In the genomic region with DNA sequence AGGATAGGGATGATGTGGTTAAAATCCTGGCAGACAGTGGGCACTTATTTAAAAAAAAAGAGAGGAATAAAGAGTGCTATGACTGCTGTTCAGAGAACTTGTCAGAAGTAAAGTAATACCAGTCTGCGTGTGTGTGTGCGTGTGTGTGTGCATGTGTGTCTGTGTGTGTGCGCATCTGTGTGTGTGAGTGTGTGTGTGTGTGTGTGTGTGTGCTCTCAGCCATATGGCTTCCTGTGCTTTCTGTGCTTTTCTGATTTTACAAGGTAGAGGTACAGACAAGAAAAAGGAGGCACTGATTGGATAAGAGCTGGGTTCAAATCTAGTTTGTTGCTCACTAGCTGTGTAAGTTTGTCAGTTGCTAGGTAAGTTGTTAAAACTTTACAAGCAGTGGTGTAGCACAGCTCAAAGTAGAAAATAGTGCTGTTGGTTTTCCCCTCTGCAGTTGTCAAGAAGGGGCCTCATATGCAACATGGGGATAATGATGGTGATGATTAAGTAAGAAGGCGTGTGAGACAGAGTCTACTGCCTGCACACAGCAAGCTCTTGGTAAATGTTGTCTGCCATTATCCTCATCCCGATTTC, we compare ENCODE assay signal across 9 cellular contexts.
DNase-seq lines count a peak whose midpoint lies in the region; ATAC-seq and TF ChIP-seq lines count a peak whose summit lies in the region.
"Had no signal": no experiment of that assay in that cellular context is flagged by ENCODE, and none has a peak within 500 bp of the region (broad histone marks: within the 10 kb centered on the region; RNA-seq: fewer than 3 reads in every experiment).

No MANE protein-coding gene starts in this region.

- peak in 1 of 2 donors; percentile 18 for ATAC-seq in natural killer cell treated with Interleukin-12 subunit alpha and Interleukin-12 subunit beta and Interleukin-15 and Interleukin-18, amount 100 ng/mL, for 72 hours
- ATAC-seq in natural killer cell (no peak), GM18861 (IDR thresholded peaks at IDR 0.05; ENCODE audit: unreplicated experiment) (no peak)
- ATAC-seq: Right ventricle myocardium inferior had no signal

- no peak overlapping the region for H3K4me3 ChIP-seq in fibroblast of pulmonary artery (replicated peaks; ENCODE audit: low read depth, low read length)

- no peak for DNase-seq in natural killer cell treated with Interleukin-12 subunit alpha and Interleukin-12 subunit beta and Interleukin-15 and Interleukin-18, amount 100 ng/mL, for 72 hours (ENCODE audit: low spot score)
- DNase-seq in natural killer cell (no peak), T1000 (lab: John Stamatoyannopoulos, UW) (peak; percentile 36), fibroblast of pulmonary artery (ENCODE audit: low read depth) (peak; percentile 71), type B pancreatic cell (ENCODE audit: extremely low spot score, unreplicated experiment) (no peak), HPDE6-E6E7 (ENCODE audit: extremely low spot score) (no peak), globus pallidus (ENCODE audit: low spot score) (no peak)

- peak overlapping the region; percentile 96 to 98 for H3K27ac Mint-ChIP-seq in natural killer cell treated with Interleukin-12 subunit alpha and Interleukin-12 subunit beta and Interleukin-15 and Interleukin-18, amount 100 ng/mL, for 72 hours
- H3K27ac Mint-ChIP-seq in natural killer cell (peak overlapping the region in 1 of 2 donors; percentile 63), type B pancreatic cell (peak overlapping the region; percentile 91)

- intact Hi-C loops in natural killer cell (cut with micrococcal nuclease): no loop called here

- H3K9me3 Mint-ChIP-seq in natural killer cell treated with Interleukin-12 subunit alpha and Interleukin-12 subunit beta and Interleukin-15 and Interleukin-18, amount 100 ng/mL, for 72 hours: no peaks in the 10 kb centered on the region
- H3K9me3 Mint-ChIP-seq in natural killer cell: no peaks in the 10 kb centered on the region
- no peaks in the 10 kb centered on the region for H3K9me3 Mint-ChIP-seq in type B pancreatic cell

- TF ChIP-seq CTCF in natural killer cell (IDR thresholded peaks at IDR 0.05) (no peak), fibroblast of pulmonary artery (IDR thresholded peaks at IDR 0.05; ENCODE audit: low read length, missing control alignments) (no peak), type B pancreatic cell (conservative IDR thresholded peaks at IDR 0.05) (no peak)

- no peaks in the 10 kb centered on the region for H3K27me3 Mint-ChIP-seq in natural killer cell treated with Interleukin-12 subunit alpha and Interleukin-12 subunit beta and Interleukin-15 and Interleukin-18, amount 100 ng/mL, for 72 hours
- peaks cover 0 to 3% of the 10 kb centered on the region in 2 donors for H3K27me3 Mint-ChIP-seq in natural killer cell (ENCODE audit: low read depth in 2 of 2)
- H3K27me3 Mint-ChIP-seq in type B pancreatic cell: no peaks in the 10 kb centered on the region

- H3K4me1 Mint-ChIP-seq in natural killer cell treated with Interleukin-12 subunit alpha and Interleukin-12 subunit beta and Interleukin-15 and Interleukin-18, amount 100 ng/mL, for 72 hours (ENCODE audit: low read depth in 2 of 2): peaks cover 40% of the 10 kb centered on the region in 2 donors
- H3K4me1 Mint-ChIP-seq in natural killer cell (peaks cover 28 to 38% of the 10 kb centered on the region in 2 donors), type B pancreatic cell (ENCODE audit: unreplicated experiment) (peaks cover 48% of the 10 kb centered on the region)

- no peaks in the 10 kb centered on the region for H3K36me3 Mint-ChIP-seq in natural killer cell treated with Interleukin-12 subunit alpha and Interleukin-12 subunit beta and Interleukin-15 and Interleukin-18, amount 100 ng/mL, for 72 hours
- H3K36me3 Mint-ChIP-seq in natural killer cell: no peaks in the 10 kb centered on the region
- no peaks in the 10 kb centered on the region for H3K36me3 Mint-ChIP-seq in type B pancreatic cell

- H3K4me3 Mint-ChIP-seq in natural killer cell treated with Interleukin-12 subunit alpha and Interleukin-12 subunit beta and Interleukin-15 and Interleukin-18, amount 100 ng/mL, for 72 hours: peak overlapping the region; percentile 28
- H3K4me3 Mint-ChIP-seq in natural killer cell: no peak overlapping the region
- H3K4me3 Mint-ChIP-seq in type B pancreatic cell: peak overlapping the region; percentile 14

Comparison
In these comparisons a context has a peak if more than half of its experiments do, and no peak if none do; other contexts are left out.
1. DNase-seq: peak in T1000 (single experiment) and fibroblast of pulmonary artery (single experiment); none in natural killer cell treated with Interleukin-12 subunit alpha and Interleukin-12 subunit beta and Interleukin-15 and Interleukin-18, amount 100 ng/mL, for 72 hours (single experiment), natural killer cell (single experiment), type B pancreatic cell (single experiment), HPDE6-E6E7 (single experiment) and globus pallidus (single experiment).